In the genomic region with DNA sequence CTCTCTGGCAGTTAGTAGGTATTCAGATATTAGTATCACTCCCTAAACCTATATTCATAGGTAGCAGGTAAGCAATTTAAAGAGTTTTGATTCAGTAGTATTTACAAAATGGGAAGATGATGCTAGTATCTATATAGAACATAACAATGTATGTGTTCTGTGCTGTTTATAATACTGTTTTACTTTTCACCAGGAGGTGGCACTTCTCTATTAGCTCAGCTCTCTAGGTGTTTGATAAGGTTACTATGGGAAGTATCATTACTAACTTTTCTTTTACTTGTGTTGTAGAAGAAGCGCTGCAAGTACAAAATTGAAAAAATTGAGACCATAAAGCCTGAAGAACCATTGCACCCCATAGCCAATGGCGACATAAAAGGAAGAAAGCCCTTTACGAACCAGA, we compare ENCODE assay signal across 1 cellular context.
TF ChIP-seq lines count a peak whose summit lies in the region.

No MANE protein-coding gene starts in this region.

TF ChIP-seq in SK-N-SH treated with all-trans-retinoic acid at 6 μM for 48 hours, 23 proteins besides CTCF, POLR2A, EP300 and RAD21 (continued from another document):
- TF ChIP-seq, protein P1, sequence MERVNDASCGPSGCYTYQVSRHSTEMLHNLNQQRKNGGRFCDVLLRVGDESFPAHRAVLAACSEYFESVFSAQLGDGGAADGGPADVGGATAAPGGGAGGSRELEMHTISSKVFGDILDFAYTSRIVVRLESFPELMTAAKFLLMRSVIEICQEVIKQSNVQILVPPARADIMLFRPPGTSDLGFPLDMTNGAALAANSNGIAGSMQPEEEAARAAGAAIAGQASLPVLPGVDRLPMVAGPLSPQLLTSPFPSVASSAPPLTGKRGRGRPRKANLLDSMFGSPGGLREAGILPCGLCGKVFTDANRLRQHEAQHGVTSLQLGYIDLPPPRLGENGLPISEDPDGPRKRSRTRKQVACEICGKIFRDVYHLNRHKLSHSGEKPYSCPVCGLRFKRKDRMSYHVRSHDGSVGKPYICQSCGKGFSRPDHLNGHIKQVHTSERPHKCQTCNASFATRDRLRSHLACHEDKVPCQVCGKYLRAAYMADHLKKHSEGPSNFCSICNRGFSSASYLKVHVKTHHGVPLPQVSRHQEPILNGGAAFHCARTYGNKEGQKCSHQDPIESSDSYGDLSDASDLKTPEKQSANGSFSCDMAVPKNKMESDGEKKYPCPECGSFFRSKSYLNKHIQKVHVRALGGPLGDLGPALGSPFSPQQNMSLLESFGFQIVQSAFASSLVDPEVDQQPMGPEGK (CRISPR knock-in tag; IDR thresholded peaks at IDR 0.05; ENCODE audit: borderline replicate concordance) = no peak
